Comparison of ENCODE assay signal across 11 cellular contexts in genomic region chr5:135458921-135459331, GRCh38. TPM values are rescaled to one million over a fixed set of nuclear protein-coding genes. Genes with fewer than 3 reads are reported as not detected.
DNase-seq lines count a peak whose midpoint lies in the region; ATAC-seq and TF ChIP-seq lines count a peak whose summit lies in the region.
"Had no signal": no experiment of that assay in that cellular context is flagged by ENCODE, and none has a peak within 500 bp of the region (broad histone marks: within the 10 kb centered on the region; RNA-seq: fewer than 3 reads in every experiment).

No MANE protein-coding gene starts in this region.

- in situ Hi-C loops in Caki2 (cut with HindIII; ENCODE audit: low pct_unique_long_range_greater_than_20kb, low sequenced_read_pairs) = loop anchor here (25.0 kb wide), 1 partner anchor 103 kb away; no protein-coding TSS in a partner anchor

- 2 to 5% (median 4%) methylated on average over 5 of the region's 5 CpGs for WGBS in ovary, 3 donors

- H3K9me3 ChIP-seq in ovary = no peaks in the 10 kb centered on the region

- H3K4me1 ChIP-seq in ovary (ENCODE audit: insufficient read depth) = peaks cover 3% of the 10 kb centered on the region

- no peak for TF ChIP-seq EP300 in ovary (IDR thresholded peaks at IDR 0.05)

- H3K9me3 Mint-ChIP-seq in chondrocyte (ENCODE audit: low read depth) = no peaks in the 10 kb centered on the region

- TF ChIP-seq CTCF in chondrocyte (IDR thresholded peaks at IDR 0.05) = no peak
- TF ChIP-seq CTCF in ovary (IDR thresholded peaks at IDR 0.05) = no peak

- peaks cover 13% of the 10 kb centered on the region for H3K4me1 Mint-ChIP-seq in chondrocyte (ENCODE audit: low read depth)

- ATAC-seq in GM18519 (IDR thresholded peaks at IDR 0.05; ENCODE audit: low FRiP score, unreplicated experiment) (no peak), GM21619 (IDR thresholded peaks at IDR 0.05; ENCODE audit: unreplicated experiment) (no peak)

- DNase-seq in Caki2 (ENCODE audit: low read depth) (peak; percentile 18), M059J (ENCODE audit: low read depth) (peak; percentile 80), chondrocyte (ENCODE audit: low spot score) (peak; percentile 55), ovary (peak in 4 of 5 donors; percentile 23 to 53 (median 34)), NCI-H146 (lab: John Stamatoyannopoulos, UW) (no peak), NCI-H2081 (lab: John Stamatoyannopoulos, UW) (no peak)
- DNase-seq: NCI-H1105 had no signal

- no peak overlapping the region for H3K27ac ChIP-seq in ovary
- H3K27ac ChIP-seq: HL-60, skin epidermis had no signal

- intact Hi-C loops in ovary (cut with DNase I) = no loop called here

- no peak overlapping the region for H3K4me3 Mint-ChIP-seq in chondrocyte (ENCODE audit: unreplicated experiment)

- H3K27me3 Mint-ChIP-seq in chondrocyte (ENCODE audit: low read depth) = peaks cover 43% of the 10 kb centered on the region

- TF ChIP-seq POLR2A in ovary (IDR thresholded peaks at IDR 0.05) = no peak

- H3K27ac Mint-ChIP-seq in chondrocyte (ENCODE audit: unreplicated experiment) = no peak overlapping the region

- no peaks in the 10 kb centered on the region for H3K36me3 ChIP-seq in ovary

- no peak overlapping the region for H3K4me3 ChIP-seq in ovary
- H3K4me3 ChIP-seq: skin epidermis had no signal

- no peaks in the 10 kb centered on the region for H3K27me3 ChIP-seq in ovary

- H3K36me3 Mint-ChIP-seq in chondrocyte (ENCODE audit: low read depth) = peaks cover 1% of the 10 kb centered on the region

RNA-seq across cellular contexts. Expression of gene TIFAB, which starts 6.8 kb away (rescaled TPM):
- not detected in 2 replicates for total RNA-seq in Caki2 (2014; rRNA removed; shearing (Covaris generic); ENCODE audit: low replicate concordance)
- total RNA-seq in M059J (2014; rRNA removed; shearing (Covaris generic)) = not detected in 2 replicates
- total RNA-seq in chondrocyte (not detected in 3 replicates), ovary (under 1 TPM in 2 of 7 donors, not detected in 5; 0.05 to 0.08 TPM)
- polyA plus RNA-seq in ovary = under 1 TPM in 1 of 2 donors, not detected in 1; 0.33 TPM

RNA-seq across cellular contexts. Expression of gene DCANP1, which starts 11.8 kb away (rescaled TPM):
- total RNA-seq in Caki2 (2014; rRNA removed; shearing (Covaris generic); ENCODE audit: low replicate concordance) = not detected in 2 replicates
- total RNA-seq in M059J (2014; rRNA removed; shearing (Covaris generic)) = not detected in 2 replicates
- total RNA-seq in chondrocyte (not detected in 3 replicates), ovary (under 1 TPM in 1 of 7 donors, not detected in 6; 0.08 TPM)
- polyA plus RNA-seq in ovary = not detected

RNA-seq across cellular contexts. Expression of gene MACROH2A1, which starts 59.9 kb away (rescaled TPM):
- 265 and 301 TPM in 2 replicates for total RNA-seq in Caki2 (2014; rRNA removed; shearing (Covaris generic); ENCODE audit: low replicate concordance)
- total RNA-seq in M059J (2014; rRNA removed; shearing (Covaris generic)) = 349 and 422 TPM in 2 replicates
- total RNA-seq in chondrocyte (100 to 142 TPM (median 102 TPM) in 3 replicates), ovary (100 to 1,000 TPM in 4 of 7 donors, 10 to 100 TPM in 3; 81.3 to 157 (median 102) TPM)
- 100 to 1,000 TPM in 1 of 2 donors, 10 to 100 TPM in 1; 71.7 to 139 TPM for polyA plus RNA-seq in ovary

Comparison
In these comparisons a context has a peak if more than half of its experiments do, and no peak if none do; other contexts are left out.
1. DNase-seq: peak in Caki2 (single experiment), M059J (single experiment), chondrocyte (single experiment) and ovary (4 of 5); none in NCI-H146 (single experiment) and NCI-H2081 (0 of 2).